Comparison of ENCODE assay signal across 34 cellular contexts in the genomic region with DNA sequence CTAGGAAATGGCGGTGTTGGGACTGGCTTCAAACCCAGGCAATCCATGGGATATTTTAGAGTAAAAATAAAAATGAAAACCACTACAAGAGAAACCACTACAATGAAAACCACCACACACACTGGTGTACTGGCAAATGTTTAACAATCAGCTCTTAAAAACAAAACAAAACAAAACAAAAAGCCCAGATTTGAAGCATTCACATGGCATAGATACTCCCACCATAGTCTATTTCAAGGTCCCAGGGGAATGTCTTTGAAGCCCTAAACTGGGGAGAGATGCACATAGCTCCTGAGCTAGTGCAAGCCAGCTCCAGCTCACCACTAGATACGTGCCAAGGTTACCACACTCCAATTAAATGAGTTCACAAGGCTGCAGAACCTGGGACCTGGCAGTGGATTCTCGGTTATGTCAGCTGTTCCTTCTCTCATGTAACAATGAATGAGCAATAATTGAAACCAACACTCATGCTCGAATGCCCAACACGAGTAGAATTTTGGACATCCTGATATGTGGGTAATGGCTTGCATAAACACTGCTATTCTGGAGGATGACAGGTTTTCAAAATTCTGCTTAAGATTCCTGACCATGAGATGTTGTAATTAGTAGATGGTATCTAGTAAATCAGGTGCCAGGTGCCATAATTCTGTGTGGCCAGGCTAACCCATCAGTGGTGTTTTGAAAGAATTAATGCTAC.
DNase-seq lines count a peak whose midpoint lies in the region; ATAC-seq and TF ChIP-seq lines count a peak whose summit lies in the region.
"Had no signal": no experiment of that assay in that cellular context is flagged by ENCODE, and none has a peak within 500 bp of the region (broad histone marks: within the 10 kb centered on the region; RNA-seq: fewer than 3 reads in every experiment).

No MANE protein-coding gene starts in this region.

- H4K20me1 ChIP-seq in DND-41 (ENCODE audit: insufficient read depth, low read length) = no peaks in the 10 kb centered on the region

- H3K27ac Mint-ChIP-seq in activated T-helper 2 cell treated with anti-CD3 and anti-CD28 coated beads, Interferon-gamma antibody, Interleukin-2, Interleukin-4, amounts not matched to agents 10 μg/mL and 5 μg/mL and 100 μg/mL, durations not matched to agents 14 hours and 24 hours and 36 hours = no peak overlapping the region
- H3K27ac Mint-ChIP-seq: activated CD4-positive, alpha-beta memory T cell treated with anti-CD3 and anti-CD28 coated beads for 36 hours; B cell; CD4-positive, alpha-beta memory T cell; endodermal cell; natural killer cell had no signal

- no peak overlapping the region for H3K4me3 ChIP-seq in DND-41 (ENCODE audit: low read depth in 1 of 2, low read length in 2 of 2)
- no peak overlapping the region for H3K4me3 ChIP-seq in psoas muscle
- H3K4me3 ChIP-seq: adrenal gland, body of pancreas, gastroesophageal sphincter, lung, skin epidermis, suprapubic skin, upper lobe of right lung had no signal

- H3K9me3 ChIP-seq in DND-41 (ENCODE audit: insufficient read depth, low read length, severe bottlenecking) (no peaks in the 10 kb centered on the region), psoas muscle (no peaks in the 10 kb centered on the region)
- H3K9me3 ChIP-seq: adrenal gland, body of pancreas, gastroesophageal sphincter, suprapubic skin, upper lobe of right lung had no signal

- H2AFZ ChIP-seq in DND-41 (ENCODE audit: low read depth, low read length) = no peak overlapping the region

- DNase-seq in DND-41 (no peak), LHCN-M2 (ENCODE audit: low read depth) (peak; percentile 97), cerebellar cortex (ENCODE audit: low spot score) (peak; percentile 59), psoas muscle (peak; percentile 48 to 76), HPDE6-E6E7 (ENCODE audit: extremely low spot score) (no peak), NK-92 (lab: John Stamatoyannopoulos, UW; ENCODE audit: unreplicated experiment) (no peak)
- no peak for DNase-seq in activated T-helper 2 cell treated with anti-CD3 and anti-CD28 coated beads, Interferon-gamma antibody, Interleukin-2, Interleukin-4, amounts not matched to agents 10 μg/mL and 5 μg/mL and 100 μg/mL, durations not matched to agents 14 hours and 24 hours and 36 hours (ENCODE audit: low spot score)
- DNase-seq in stimulated activated CD4-positive, alpha-beta T cell treated with anti-CD3 and anti-CD28 coated beads, Interleukin-12 subunit alpha, Interleukin-12 subunit beta, amount 100 ng/mL, for 4 hours = no peak
- DNase-seq: activated CD4-positive, alpha-beta memory T cell treated with anti-CD3 and anti-CD28 coated beads for 36 hours; activated CD4-positive, CD25-positive, alpha-beta regulatory T cell treated with anti-CD3 and anti-CD28 coated beads, Interleukin-2, amount 50 U/mL, for 72 hours; activated CD8-positive, alpha-beta memory T cell treated with anti-CD3 and anti-CD28 coated beads, Interleukin-2, amount 50 U/mL, for 4 hours; activated naive CD4-positive, alpha-beta T cell treated with Interleukin-2 at 50 U/mL for 16 hours; adrenal gland; CD4-positive, alpha-beta memory T cell; dermis blood vessel endothelial cell; endodermal cell; KG1; natural killer cell; NCI-H1436; NCI-H226; occipital lobe; Right ventricle myocardium superior; stimulated activated naive CD4-positive, alpha-beta T cell; T-helper 2 cell; upper lobe of right lung had no signal

- H3K4me3 Mint-ChIP-seq in activated T-helper 2 cell treated with anti-CD3 and anti-CD28 coated beads, Interferon-gamma antibody, Interleukin-2, Interleukin-4, amounts not matched to agents 10 μg/mL and 5 μg/mL and 100 μg/mL, durations not matched to agents 14 hours and 24 hours and 36 hours (ENCODE audit: low read depth) = no peak overlapping the region
- H3K4me3 Mint-ChIP-seq: activated CD4-positive, alpha-beta memory T cell treated with anti-CD3 and anti-CD28 coated beads for 36 hours; B cell; CD4-positive, alpha-beta memory T cell; central memory CD8-positive, alpha-beta T cell; endodermal cell; natural killer cell had no signal

- H3K9me3 Mint-ChIP-seq in activated T-helper 2 cell treated with anti-CD3 and anti-CD28 coated beads, Interferon-gamma antibody, Interleukin-2, Interleukin-4, amounts not matched to agents 10 μg/mL and 5 μg/mL and 100 μg/mL, durations not matched to agents 14 hours and 24 hours and 36 hours = no peaks in the 10 kb centered on the region
- H3K9me3 Mint-ChIP-seq: activated CD4-positive, alpha-beta memory T cell treated with anti-CD3 and anti-CD28 coated beads for 36 hours; CD4-positive, alpha-beta memory T cell; central memory CD8-positive, alpha-beta T cell; endodermal cell; natural killer cell had no signal

- peaks cover 11% of the 10 kb centered on the region for H3K27me3 Mint-ChIP-seq in activated T-helper 2 cell treated with anti-CD3 and anti-CD28 coated beads, Interferon-gamma antibody, Interleukin-2, Interleukin-4, amounts not matched to agents 10 μg/mL and 5 μg/mL and 100 μg/mL, durations not matched to agents 14 hours and 24 hours and 36 hours (ENCODE audit: low read depth)

- H3K4me1 ChIP-seq in DND-41 (ENCODE audit: insufficient read depth, low read length) (no peaks in the 10 kb centered on the region), psoas muscle (peaks cover 53% of the 10 kb centered on the region)
- H3K4me1 ChIP-seq: adrenal gland, body of pancreas, upper lobe of right lung had no signal

- H3K27me3 ChIP-seq in DND-41 (ENCODE audit: insufficient read depth, low read length, poor library complexity) (peaks cover 8% of the 10 kb centered on the region), psoas muscle (ENCODE audit: insufficient read depth in 3 of 3, low read length in 2 of 3) (no peaks in the 10 kb centered on the region)
- H3K27me3 ChIP-seq: body of pancreas, gastroesophageal sphincter, suprapubic skin, upper lobe of right lung had no signal

- peaks cover 2% of the 10 kb centered on the region for H3K4me1 Mint-ChIP-seq in activated T-helper 2 cell treated with anti-CD3 and anti-CD28 coated beads, Interferon-gamma antibody, Interleukin-2, Interleukin-4, amounts not matched to agents 10 μg/mL and 5 μg/mL and 100 μg/mL, durations not matched to agents 14 hours and 24 hours and 36 hours (ENCODE audit: low read depth)
- H3K4me1 Mint-ChIP-seq: B cell; CD4-positive, alpha-beta memory T cell; central memory CD8-positive, alpha-beta T cell; natural killer cell had no signal

- 36 to 51% (median 39%) methylated on average over 5 of the region's 5 CpGs for WGBS in psoas muscle, 3 donors

- no peak for TF ChIP-seq CTCF in DND-41 (IDR thresholded peaks at IDR 0.05; ENCODE audit: borderline replicate concordance, extremely low read depth, low read length, poor library complexity, severe bottlenecking)
- TF ChIP-seq CTCF in psoas muscle (IDR thresholded peaks at IDR 0.05) = no peak

- no peaks in the 10 kb centered on the region for H3K36me3 ChIP-seq in DND-41 (ENCODE audit: insufficient read depth, low read length)
- peaks cover 0 to 3% of the 10 kb centered on the region in 2 donors for H3K36me3 ChIP-seq in psoas muscle (ENCODE audit: insufficient read depth in 1 of 2, low read depth in 1 of 2)
- H3K36me3 ChIP-seq: adrenal gland, gastroesophageal sphincter, suprapubic skin, upper lobe of right lung had no signal

- no peak overlapping the region for H3K27ac ChIP-seq in DND-41 (ENCODE audit: low read length)
- H3K27ac ChIP-seq in psoas muscle = peak overlapping the region; percentile 81
- H3K27ac ChIP-seq: adrenal gland, body of pancreas, gastroesophageal sphincter, suprapubic skin, upper lobe of right lung had no signal

- intact Hi-C loops in psoas muscle (cut with DNase I) = no loop called here
- intact Hi-C loops in activated T-helper 2 cell treated with anti-CD3 and anti-CD28 coated beads, Interferon-gamma antibody, Interleukin-2, Interleukin-4, amounts not matched to agents 10 μg/mL and 5 μg/mL and 100 μg/mL, durations not matched to agents 14 hours and 24 hours and 36 hours (cut with micrococcal nuclease) = no loop called here

- no peak overlapping the region for H3K9ac ChIP-seq in DND-41 (ENCODE audit: low read depth, low read length)

- no peak overlapping the region for H3K4me2 ChIP-seq in DND-41 (ENCODE audit: insufficient read depth, low read length)

- H3K79me2 ChIP-seq in DND-41 (ENCODE audit: insufficient read depth, low read length) = no peaks in the 10 kb centered on the region

- ATAC-seq in DND-41 (ENCODE audit: insufficient read depth, low read depth) (peak; percentile 35; the same call in 1 of the 3 replicates), psoas muscle (peak; percentile 88 to 94 (median 92))
- ATAC-seq: body of pancreas, esophagus mucosa, gastroesophageal sphincter, natural killer cell, Panc1, upper lobe of right lung had no signal

- no peaks in the 10 kb centered on the region for H3K36me3 Mint-ChIP-seq in activated T-helper 2 cell treated with anti-CD3 and anti-CD28 coated beads, Interferon-gamma antibody, Interleukin-2, Interleukin-4, amounts not matched to agents 10 μg/mL and 5 μg/mL and 100 μg/mL, durations not matched to agents 14 hours and 24 hours and 36 hours (ENCODE audit: low read depth)
- H3K36me3 Mint-ChIP-seq: activated CD4-positive, alpha-beta memory T cell treated with anti-CD3 and anti-CD28 coated beads for 36 hours; CD4-positive, alpha-beta memory T cell; natural killer cell had no signal

Comparison
In these comparisons a context has a peak if more than half of its experiments do, and no peak if none do; other contexts are left out.
1. DNase-seq: peak in LHCN-M2 (single experiment), cerebellar cortex (single experiment) and psoas muscle (2 of 2); none in DND-41 (single experiment), activated T-helper 2 cell treated with anti-CD3 and anti-CD28 coated beads, Interferon-gamma antibody, Interleukin-2, Interleukin-4, amounts not matched to agents 10 μg/mL and 5 μg/mL and 100 μg/mL, durations not matched to agents 14 hours and 24 hours and 36 hours (single experiment), stimulated activated CD4-positive, alpha-beta T cell treated with anti-CD3 and anti-CD28 coated beads, Interleukin-12 subunit alpha, Interleukin-12 subunit beta, amount 100 ng/mL, for 4 hours (single experiment), HPDE6-E6E7 (single experiment) and NK-92 (single experiment).